6 cellular contexts compared by ENCODE assay signal in genomic region chr1:218891577-218891976, GRCh38.
"Had no signal": no experiment of that assay in that cellular context is flagged by ENCODE, and none has a peak within 500 bp of the region (broad histone marks: within the 10 kb centered on the region; RNA-seq: fewer than 3 reads in every experiment).

No MANE protein-coding gene starts in this region.

- H3K4me3 ChIP-seq: K562 had no signal

- DNase-seq: KBM-7, KG1 had no signal

- H3K9ac ChIP-seq: KMS-11 had no signal

- ATAC-seq: HepG2, K562 had no signal

- H3K27ac ChIP-seq: HL-60, KMS-11 had no signal

- H3K4me2 ChIP-seq: KMS-11 had no signal
